In the genomic region with DNA sequence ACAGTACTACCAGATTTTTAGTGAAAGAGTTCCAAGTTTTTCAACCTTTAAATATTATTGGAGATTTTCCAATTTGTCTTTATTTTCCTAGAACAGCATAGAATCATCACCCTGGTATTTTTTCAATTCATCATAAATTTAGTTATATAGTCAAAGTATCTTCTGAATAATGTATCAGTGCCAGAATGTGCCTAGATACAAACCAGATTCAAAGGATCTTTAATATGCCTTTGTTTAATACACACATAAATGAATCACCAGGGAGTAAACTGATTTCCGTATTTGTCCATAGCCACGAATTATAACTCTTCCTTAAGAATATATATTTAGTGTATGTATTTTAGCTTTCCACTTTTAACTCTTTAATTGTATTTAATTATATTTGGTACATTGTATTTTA, we compare ENCODE assay signal across 22 cellular contexts.
A peak's percentile ranks its signal among the peaks of the same experiment; 100 is the strongest.
DNase-seq lines count a peak whose midpoint lies in the region; ATAC-seq and TF ChIP-seq lines count a peak whose summit lies in the region.
"Had no signal": no experiment of that assay in that cellular context is flagged by ENCODE, and none has a peak within 500 bp of the region (broad histone marks: within the 10 kb centered on the region; RNA-seq: fewer than 3 reads in every experiment).

No MANE protein-coding gene starts in this region.

- no peaks in the 10 kb centered on the region for H3K79me1 ChIP-seq in neuronal stem cell (ENCODE audit: low read depth, low read length)

- H3K9ac ChIP-seq in neuronal stem cell (ENCODE audit: low read depth, low read length, poor library complexity) = no peak overlapping the region
- H3K9ac ChIP-seq: BLaER1 had no signal

- H3K23ac ChIP-seq in neuronal stem cell (ENCODE audit: low read depth, low read length, poor library complexity) = no peak overlapping the region

- H2BK120ac ChIP-seq in neuronal stem cell (ENCODE audit: low read depth, low read length) = no peak overlapping the region

- no peak overlapping the region for H2BK5ac ChIP-seq in neuronal stem cell (ENCODE audit: low read length)

- no peak for TF ChIP-seq POLR2A in prostate gland (IDR thresholded peaks at IDR 0.05)

- H4K91ac ChIP-seq in neuronal stem cell (ENCODE audit: low read depth, low read length, poor library complexity) = no peak overlapping the region

- H3K27me3 ChIP-seq in RWPE2 (ENCODE audit: insufficient read depth, poor library complexity, severe bottlenecking) = no peaks in the 10 kb centered on the region
- H3K27me3 ChIP-seq in neuronal stem cell (ENCODE audit: control insufficient read depth in 3 of 3, insufficient read depth in 3 of 3, low read depth in 1 of 3, low read length in 3 of 3) = no peaks in the 10 kb centered on the region
- no peaks in the 10 kb centered on the region for H3K27me3 ChIP-seq in heart right ventricle
- no peaks in the 10 kb centered on the region for H3K27me3 ChIP-seq in prostate gland (replicated peaks; ENCODE audit: insufficient read depth)
- H3K27me3 ChIP-seq: BE2C, BLaER1 had no signal

- no peak overlapping the region for H3K18ac ChIP-seq in neuronal stem cell (ENCODE audit: low read length)

- no peak overlapping the region for H2BK12ac ChIP-seq in neuronal stem cell (ENCODE audit: low read length)

- no peak overlapping the region for H2BK15ac ChIP-seq in neuronal stem cell (ENCODE audit: low read length)

- H3K4ac ChIP-seq in neuronal stem cell (ENCODE audit: low read length) = no peak overlapping the region

- H2AFZ ChIP-seq in neuronal stem cell (ENCODE audit: low read length) = no peak overlapping the region

- H3K4me2 ChIP-seq in neuronal stem cell (ENCODE audit: insufficient read depth, low read length, poor library complexity, severe bottlenecking) = no peak overlapping the region
- H3K4me2 ChIP-seq: BLaER1 had no signal

- H2AK5ac ChIP-seq in neuronal stem cell (ENCODE audit: low read depth, low read length) = no peak overlapping the region

- TF ChIP-seq CTCF in RWPE2 (IDR thresholded peaks at IDR 0.05; ENCODE audit: poor library complexity, severe bottlenecking) = no peak
- TF ChIP-seq CTCF in heart right ventricle (IDR thresholded peaks at IDR 0.05) = no peak
- TF ChIP-seq CTCF in prostate gland (IDR thresholded peaks at IDR 0.05) = no peak

- H3K4me1 ChIP-seq in RWPE2 (ENCODE audit: insufficient read depth, poor library complexity, severe bottlenecking) (peaks cover 12% of the 10 kb centered on the region), neuronal stem cell (ENCODE audit: control insufficient read depth in 2 of 2, insufficient read depth in 1 of 2, low read depth in 1 of 2, low read length in 2 of 2) (peaks cover 3 to 7% of the 10 kb centered on the region in 2 donors), heart right ventricle (no peaks in the 10 kb centered on the region), prostate gland (replicated peaks) (no peaks in the 10 kb centered on the region)
- H3K4me1 ChIP-seq: BE2C, BLaER1 had no signal

- H4K8ac ChIP-seq in neuronal stem cell (ENCODE audit: low read depth, low read length) = no peak overlapping the region

- H3K36me3 ChIP-seq in RWPE2 (ENCODE audit: low read depth) (no peaks in the 10 kb centered on the region), neuronal stem cell (replicated peaks in 1 of 2; ENCODE audit: control insufficient read depth in 2 of 2, insufficient read depth in 2 of 2, low read length in 2 of 2) (no peaks in the 10 kb centered on the region), heart right ventricle (no peaks in the 10 kb centered on the region), prostate gland (no peaks in the 10 kb centered on the region)
- H3K36me3 ChIP-seq: BE2C, BLaER1 had no signal

- intact Hi-C loops in heart right ventricle (cut with DNase I) = no loop called here
- intact Hi-C loops in prostate gland (cut with DNase I) = no loop called here

- no CpG with 5 or more reads among the region's 2 CpGs for WGBS in neuronal stem cell (ENCODE audit: extremely low coverage in 2 of 2, insufficient read length in 2 of 2, insufficient replicate concordance in 1 of 2), 2 donors
- WGBS in heart right ventricle, 2 donors = 60 to 72% methylated on average over 2 of the region's 2 CpGs
- WGBS in prostate gland = 64% methylated on average over 2 of the region's 2 CpGs

- no peak overlapping the region for H3K4me3 ChIP-seq in RWPE2 (ENCODE audit: severe bottlenecking)
- H3K4me3 ChIP-seq in neuronal stem cell (ENCODE audit: low read length in 2 of 2) = no peak overlapping the region
- no peak overlapping the region for H3K4me3 ChIP-seq in heart right ventricle
- H3K4me3 ChIP-seq in prostate gland = no peak overlapping the region
- H3K4me3 ChIP-seq: BLaER1, GM12878 had no signal

- H3K14ac ChIP-seq in neuronal stem cell (ENCODE audit: low read length) = no peak overlapping the region

- H3K27ac ChIP-seq in RWPE2 (ENCODE audit: poor library complexity, severe bottlenecking) (peak overlapping the region; percentile 13), neuronal stem cell (replicated peaks; ENCODE audit: low read length) (no peak overlapping the region), heart right ventricle (no peak overlapping the region), prostate gland (no peak overlapping the region)
- H3K27ac ChIP-seq: BLaER1 had no signal

- DNase-seq in RWPE2 (ENCODE audit: low spot score) = no peak
- no peak for DNase-seq in neuronal stem cell (ENCODE audit: low spot score)
- DNase-seq in heart right ventricle = no peak
- DNase-seq in prostate gland (ENCODE audit: low spot score) = no peak
- DNase-seq: 8988T; ACHN; BE2C; C1 segment of cervical spinal cord; CD4-positive, alpha-beta memory T cell; CD4-positive, CD25-positive, alpha-beta regulatory T cell; CD8-positive, alpha-beta memory T cell; COR-L47; DMS 273 treated with DMSO at 0.1 percent for 48 hours; DMS153; DMS53; DMS79; DND-41; EL; GDM1 had no signal

- ATAC-seq in RWPE2 (ENCODE audit: low read depth) = no peak
- ATAC-seq in SK-N-SH treated with all-trans-retinoic acid at 6 μM for 48 hours = peak; percentile 76
- no peak for ATAC-seq in heart right ventricle
- ATAC-seq: GM12878 had no signal

- H3K9me3 ChIP-seq in RWPE2 (ENCODE audit: severe bottlenecking) = no peaks in the 10 kb centered on the region
- H3K9me3 ChIP-seq in neuronal stem cell (replicated peaks in 1 of 2; ENCODE audit: control insufficient read depth in 2 of 2, insufficient read depth in 1 of 2, low read depth in 1 of 2, low read length in 2 of 2) = no peaks in the 10 kb centered on the region
- H3K9me3 ChIP-seq in heart right ventricle = no peaks in the 10 kb centered on the region
- H3K9me3 ChIP-seq in prostate gland = no peaks in the 10 kb centered on the region
- H3K9me3 ChIP-seq: BE2C, BLaER1 had no signal

TF ChIP-seq in SK-N-SH treated with all-trans-retinoic acid at 6 μM for 48 hours, 23 proteins besides CTCF, POLR2A, EP300 and RAD21 (continues in another document):
- TF ChIP-seq ZNF70 (CRISPR knock-in tag; IDR thresholded peaks at IDR 0.05) (no peak), TOX (CRISPR knock-in tag; IDR thresholded peaks at IDR 0.05; ENCODE audit: borderline replicate concordance) (no peak), TCF4 (CRISPR knock-in tag; IDR thresholded peaks at IDR 0.05; ENCODE audit: borderline replicate concordance) (no peak), CSDC2 (CRISPR knock-in tag; IDR thresholded peaks at IDR 0.05) (no peak), ZFP3 (CRISPR knock-in tag; IDR thresholded peaks at IDR 0.05) (no peak), BACH2 (CRISPR knock-in tag; IDR thresholded peaks at IDR 0.05; ENCODE audit: borderline replicate concordance) (no peak), ZNF565 (CRISPR knock-in tag; conservative IDR thresholded peaks at IDR 0.05; ENCODE audit: low read depth) (no peak), ISL1 (CRISPR knock-in tag; IDR thresholded peaks at IDR 0.05) (no peak), ARNTL (CRISPR knock-in tag; IDR thresholded peaks at IDR 0.05; ENCODE audit: borderline replicate concordance, low read depth) (no peak)
- TF ChIP-seq, protein P1, sequence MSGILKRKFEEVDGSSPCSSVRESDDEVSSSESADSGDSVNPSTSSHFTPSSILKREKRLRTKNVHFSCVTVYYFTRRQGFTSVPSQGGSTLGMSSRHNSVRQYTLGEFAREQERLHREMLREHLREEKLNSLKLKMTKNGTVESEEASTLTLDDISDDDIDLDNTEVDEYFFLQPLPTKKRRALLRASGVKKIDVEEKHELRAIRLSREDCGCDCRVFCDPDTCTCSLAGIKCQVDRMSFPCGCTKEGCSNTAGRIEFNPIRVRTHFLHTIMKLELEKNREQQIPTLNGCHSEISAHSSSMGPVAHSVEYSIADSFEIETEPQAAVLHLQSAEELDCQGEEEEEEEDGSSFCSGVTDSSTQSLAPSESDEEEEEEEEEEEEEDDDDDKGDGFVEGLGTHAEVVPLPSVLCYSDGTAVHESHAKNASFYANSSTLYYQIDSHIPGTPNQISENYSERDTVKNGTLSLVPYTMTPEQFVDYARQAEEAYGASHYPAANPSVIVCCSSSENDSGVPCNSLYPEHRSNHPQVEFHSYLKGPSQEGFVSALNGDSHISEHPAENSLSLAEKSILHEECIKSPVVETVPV (CRISPR knock-in tag; IDR thresholded peaks at IDR 0.05) = no peak
- TF ChIP-seq, protein P2, sequence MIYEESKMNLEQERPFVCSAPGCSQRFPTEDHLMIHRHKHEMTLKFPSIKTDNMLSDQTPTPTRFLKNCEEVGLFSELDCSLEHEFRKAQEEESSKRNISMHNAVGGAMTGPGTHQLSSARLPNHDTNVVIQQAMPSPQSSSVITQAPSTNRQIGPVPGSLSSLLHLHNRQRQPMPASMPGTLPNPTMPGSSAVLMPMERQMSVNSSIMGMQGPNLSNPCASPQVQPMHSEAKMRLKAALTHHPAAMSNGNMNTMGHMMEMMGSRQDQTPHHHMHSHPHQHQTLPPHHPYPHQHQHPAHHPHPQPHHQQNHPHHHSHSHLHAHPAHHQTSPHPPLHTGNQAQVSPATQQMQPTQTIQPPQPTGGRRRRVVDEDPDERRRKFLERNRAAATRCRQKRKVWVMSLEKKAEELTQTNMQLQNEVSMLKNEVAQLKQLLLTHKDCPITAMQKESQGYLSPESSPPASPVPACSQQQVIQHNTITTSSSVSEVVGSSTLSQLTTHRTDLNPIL (CRISPR knock-in tag; IDR thresholded peaks at IDR 0.05; ENCODE audit: low read depth) = no peak
- TF ChIP-seq, protein P3, sequence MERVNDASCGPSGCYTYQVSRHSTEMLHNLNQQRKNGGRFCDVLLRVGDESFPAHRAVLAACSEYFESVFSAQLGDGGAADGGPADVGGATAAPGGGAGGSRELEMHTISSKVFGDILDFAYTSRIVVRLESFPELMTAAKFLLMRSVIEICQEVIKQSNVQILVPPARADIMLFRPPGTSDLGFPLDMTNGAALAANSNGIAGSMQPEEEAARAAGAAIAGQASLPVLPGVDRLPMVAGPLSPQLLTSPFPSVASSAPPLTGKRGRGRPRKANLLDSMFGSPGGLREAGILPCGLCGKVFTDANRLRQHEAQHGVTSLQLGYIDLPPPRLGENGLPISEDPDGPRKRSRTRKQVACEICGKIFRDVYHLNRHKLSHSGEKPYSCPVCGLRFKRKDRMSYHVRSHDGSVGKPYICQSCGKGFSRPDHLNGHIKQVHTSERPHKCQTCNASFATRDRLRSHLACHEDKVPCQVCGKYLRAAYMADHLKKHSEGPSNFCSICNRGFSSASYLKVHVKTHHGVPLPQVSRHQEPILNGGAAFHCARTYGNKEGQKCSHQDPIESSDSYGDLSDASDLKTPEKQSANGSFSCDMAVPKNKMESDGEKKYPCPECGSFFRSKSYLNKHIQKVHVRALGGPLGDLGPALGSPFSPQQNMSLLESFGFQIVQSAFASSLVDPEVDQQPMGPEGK (CRISPR knock-in tag; IDR thresholded peaks at IDR 0.05; ENCODE audit: borderline replicate concordance) = no peak
